Comparison of ENCODE assay signal across 8 cellular contexts in genomic region chr9:76459691-76460635, GRCh38. TPM values are rescaled to one million over a fixed set of nuclear protein-coding genes. Genes with fewer than 3 reads are reported as not detected.
A peak's percentile ranks its signal among the peaks of the same experiment; 100 is the strongest.
DNase-seq lines count a peak whose midpoint lies in the region; ATAC-seq, FAIRE-seq and TF ChIP-seq lines count a peak whose summit lies in the region.

No MANE protein-coding gene starts in this region.

- H3K4me1 Mint-ChIP-seq in stimulated activated memory B cell treated with anti-CD40 and anti-IgM and Interleukin-4, amounts not matched to agents 10 μg/mL and 1 μg/mL and 100 μg/mL, for 72 hours, result peaks cover 29% of the 10 kb centered on the region

- peak; percentile 49 for DNase-seq in NOMO-1 treated with DMSO at 0.1 percent for 48 hours (lab: John Stamatoyannopoulos, UW; ENCODE audit: unreplicated experiment)
- no peak for DNase-seq in NOMO-1 treated with dmso at 0.1 percent for 144 hours (lab: John Stamatoyannopoulos, UW; ENCODE audit: unreplicated experiment)
- peak; percentile 75 for DNase-seq in cerebellar cortex (ENCODE audit: low spot score)
- DNase-seq in keratinocyte (ENCODE audit: low read depth, low spot score), result no peak

- H3K36me3 Mint-ChIP-seq in stimulated activated memory B cell treated with anti-CD40 and anti-IgM and Interleukin-4, amounts not matched to agents 10 μg/mL and 1 μg/mL and 100 μg/mL, for 72 hours, result no peaks in the 10 kb centered on the region

- FAIRE-seq in keratinocyte (lab: Jason Lieb, UNC), result no peak

- peak; percentile 17; the same call in 1 of the 2 replicates for TF ChIP-seq CTCF in OCI-LY3 (IDR thresholded peaks at IDR 0.05; ENCODE audit: low read depth, low read length)
- TF ChIP-seq CTCF in keratinocyte (optimal IDR thresholded peaks at IDR 0.05 in 1 of 3, IDR thresholded peaks at IDR 0.05 in 1 of 3, conservative IDR thresholded peaks at IDR 0.05 in 1 of 3; ENCODE audit: extremely low read depth in 1 of 3, insufficient read depth in 2 of 3, low read length in 3 of 3), result peak in 2 of 3 experiments; percentile 28 to 31

- ATAC-seq in HG03175 (IDR thresholded peaks at IDR 0.05; ENCODE audit: unreplicated experiment) (peak; percentile 1), HG02623 (IDR thresholded peaks at IDR 0.05; ENCODE audit: unreplicated experiment) (no peak)
- no peak for ATAC-seq in stimulated activated memory B cell treated with anti-CD40 and anti-IgM and Interleukin-4, amounts not matched to agents 10 μg/mL and 1 μg/mL and 100 μg/mL, for 72 hours

- dilution Hi-C loops in keratinocyte (cut with MboI; ENCODE audit: extremely low pct_ligation_motif_present, low sequenced_read_pairs), result no loop called here

- H3K79me2 ChIP-seq in OCI-LY3 (ENCODE audit: low read length), result no peaks in the 10 kb centered on the region
- no peaks in the 10 kb centered on the region for H3K79me2 ChIP-seq in keratinocyte (ENCODE audit: control insufficient read depth, insufficient read depth, low read length)

- no peaks in the 10 kb centered on the region for H3K9me3 ChIP-seq in OCI-LY3 (ENCODE audit: insufficient read depth, low read length)
- H3K9me3 ChIP-seq in keratinocyte (ENCODE audit: control insufficient read depth, low read depth, low read length), result no peaks in the 10 kb centered on the region

- H3K4me2 ChIP-seq in OCI-LY3 (ENCODE audit: low read length) (peak overlapping the region; percentile 89), keratinocyte (ENCODE audit: control insufficient read depth, extremely low read depth, insufficient read depth, low read depth, low read length) (peak overlapping the region; percentile 93)

- H3K9me3 Mint-ChIP-seq in stimulated activated memory B cell treated with anti-CD40 and anti-IgM and Interleukin-4, amounts not matched to agents 10 μg/mL and 1 μg/mL and 100 μg/mL, for 72 hours, result no peaks in the 10 kb centered on the region

- H2AFZ ChIP-seq in OCI-LY3 (ENCODE audit: low read depth, low read length), result peak overlapping the region; percentile 72
- peak overlapping the region; percentile 94 for H2AFZ ChIP-seq in keratinocyte (ENCODE audit: control insufficient read depth, low read length)

- H4K20me1 ChIP-seq in OCI-LY3 (ENCODE audit: insufficient read depth, low read length), result 0 out of 2 replicates have a peak, but pooled peaks cover 3% of the 10 kb centered on the region
- no peaks in the 10 kb centered on the region for H4K20me1 ChIP-seq in keratinocyte (ENCODE audit: control insufficient read depth, extremely low read depth, insufficient read depth, low read length)

- H3K27ac ChIP-seq in OCI-LY3 (ENCODE audit: low read length) (no peak overlapping the region), keratinocyte (ENCODE audit: control insufficient read depth, insufficient read depth, low read length) (peak overlapping the region; percentile 63)

- H3K27me3 ChIP-seq in OCI-LY3 (ENCODE audit: low read depth, low read length) (peaks cover 68% of the 10 kb centered on the region), keratinocyte (ENCODE audit: control insufficient read depth, extremely low read depth, insufficient read depth, low read length) (no peaks in the 10 kb centered on the region)

- peaks cover 20% of the 10 kb centered on the region for H3K27me3 Mint-ChIP-seq in stimulated activated memory B cell treated with anti-CD40 and anti-IgM and Interleukin-4, amounts not matched to agents 10 μg/mL and 1 μg/mL and 100 μg/mL, for 72 hours

- peak overlapping the region; percentile 8 for H3K27ac Mint-ChIP-seq in stimulated activated memory B cell treated with anti-CD40 and anti-IgM and Interleukin-4, amounts not matched to agents 10 μg/mL and 1 μg/mL and 100 μg/mL, for 72 hours

- H3K4me3 Mint-ChIP-seq in stimulated activated memory B cell treated with anti-CD40 and anti-IgM and Interleukin-4, amounts not matched to agents 10 μg/mL and 1 μg/mL and 100 μg/mL, for 72 hours, result peak overlapping the region; percentile 84

- no peaks in the 10 kb centered on the region for H3K9me1 ChIP-seq in keratinocyte (ENCODE audit: control insufficient read depth, extremely low read depth, insufficient read depth, low read length)

- peak overlapping the region; percentile 44 for H3K9ac ChIP-seq in OCI-LY3 (ENCODE audit: low read length)
- H3K9ac ChIP-seq in keratinocyte (ENCODE audit: control insufficient read depth, extremely low read depth, insufficient read depth, low read length), result peak overlapping the region; percentile 82

- H3K36me3 ChIP-seq in OCI-LY3 (replicated peaks; ENCODE audit: low read depth, low read length) (no peaks in the 10 kb centered on the region), keratinocyte (ENCODE audit: control insufficient read depth in 2 of 2, extremely low read depth in 1 of 2, insufficient read depth in 2 of 2, low read length in 2 of 2) (peaks cover 0 to 1% of the 10 kb centered on the region in 2 experiments)

- H3K4me1 ChIP-seq in OCI-LY3 (ENCODE audit: low read length) (peaks cover 27% of the 10 kb centered on the region), keratinocyte (ENCODE audit: control insufficient read depth, extremely low read depth, insufficient read depth, low read length) (peaks cover 11% of the 10 kb centered on the region)

- H3K4me3 ChIP-seq in OCI-LY3 (ENCODE audit: low read length) (peak overlapping the region; percentile 85), keratinocyte (ENCODE audit: control insufficient read depth in 2 of 3, extremely low read depth in 1 of 3, insufficient read depth in 2 of 3, low read depth in 1 of 3, low read length in 3 of 3) (peak overlapping the region; percentile 70 to 96 (median 90))

RNA-seq across cellular contexts. Expression of gene GCNT1, which starts 1.0 kb away (rescaled TPM):
- polyA plus RNA-seq in keratinocyte, result 6.4 to 9.4 TPM (median 7.5 TPM) in 3 replicates
- 0.59 TPM for polyA plus RNA-seq in keratinocyte (2011; ENCODE audit: low read depth)
- 4.9 and 7.5 TPM in 2 replicates for polyA plus RNA-seq in keratinocyte (2011; cell fraction: cytosol; rRNA removed)
- polyA plus RNA-seq in keratinocyte (2011; cell fraction: nucleus; rRNA removed), result 19.9 and 21.3 TPM in 2 replicates
- polyA plus RNA-seq in keratinocyte (2012; ENCODE audit: low replicate concordance), result 0.75 and 6.6 TPM in 2 replicates
- polyA minus RNA-seq in keratinocyte, result 8.3 to 14.6 TPM (median 8.5 TPM) in 3 replicates
- polyA minus RNA-seq in keratinocyte (2011; cell fraction: cytosol; rRNA and poly(A)+ RNA removed), result 5.4 TPM
- polyA minus RNA-seq in keratinocyte (2011; cell fraction: nucleus; rRNA and poly(A)+ RNA removed), result 6.0 and 22.3 TPM in 2 replicates

Comparison
In these comparisons a context has a peak if more than half of its experiments do, and no peak if none do; other contexts are left out.
1. DNase-seq: peak in NOMO-1 treated with DMSO at 0.1 percent for 48 hours (single experiment) and cerebellar cortex (single experiment); none in NOMO-1 treated with dmso at 0.1 percent for 144 hours (single experiment) and keratinocyte (single experiment).